32 cellular contexts compared by ENCODE assay signal in the genomic region with DNA sequence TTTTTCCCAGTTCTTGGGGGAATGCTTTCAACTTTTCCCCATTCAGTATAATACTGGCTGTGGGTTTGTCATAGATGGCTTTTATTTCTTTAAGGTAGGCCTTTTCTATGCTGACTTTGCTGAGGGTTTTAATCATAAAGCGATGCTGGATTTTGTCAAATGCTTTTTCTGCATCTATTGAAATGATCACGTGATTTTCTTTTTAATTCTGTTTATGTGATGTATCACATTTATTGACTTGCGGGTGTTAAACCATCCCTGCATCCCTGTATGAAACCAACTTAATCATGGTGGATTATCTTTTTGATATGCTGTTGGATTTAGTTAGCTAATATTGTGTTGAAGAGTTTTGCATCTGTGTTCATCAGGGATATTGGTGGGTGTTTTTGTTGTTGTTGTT.
"Had no signal": no experiment of that assay in that cellular context is flagged by ENCODE, and none has a peak within 500 bp of the region (broad histone marks: within the 10 kb centered on the region; RNA-seq: fewer than 3 reads in every experiment).

No MANE protein-coding gene starts in this region.

- DNase-seq: activated effector memory CD4-positive, alpha-beta T cell treated with anti-CD3 and anti-CD28 coated beads, Interleukin-2, amount 50 U/mL, for 16 hours; activated effector memory CD4-positive, alpha-beta T cell treated with Interleukin-2 at 50 U/mL for 16 hours; activated gamma-delta T cell; activated gamma-delta T cell treated with Interleukin-2 at 50 U/mL for 16 hours; activated naive CD4-positive, alpha-beta T cell; activated naive CD4-positive, alpha-beta T cell treated with anti-CD3 and anti-CD28 coated beads for 36 hours; activated naive CD4-positive, alpha-beta T cell treated with anti-CD3 and anti-CD28 coated beads, Interleukin-2, amount 10 ng/mL, durations not matched to agents 7 days and 5 days; activated naive CD4-positive, alpha-beta T cell treated with anti-CD3 and anti-CD28 coated beads, Interleukin-2, amount 50 U/mL, for 16 hours; activated naive CD4-positive, alpha-beta T cell treated with Interleukin-2 at 50 U/mL for 16 hours; activated naive CD8-positive, alpha-beta T cell treated with anti-CD3 and anti-CD28 coated beads for 36 hours; activated naive CD8-positive, alpha-beta T cell treated with anti-CD3 and anti-CD28 coated beads, Interleukin-2, amount 10 ng/mL, durations not matched to agents 7 days and 5 days; activated naive CD8-positive, alpha-beta T cell treated with anti-CD3 and anti-CD28 coated beads, Interleukin-2, amount 50 U/mL, for 24 hours; activated T-cell treated with anti-CD3 and anti-CD28 coated beads, Interleukin-2, amount 50 U/mL, for 24 hours; activated T-cell treated with anti-CD3 and anti-CD28 coated beads, Interleukin-2, amount 50 U/mL, for 4 hours; activated T-cell treated with anti-CD3 and anti-CD28 coated beads, Interleukin-2, amount 50 U/mL, for 48 hours; activated T-cell treated with anti-CD3 and anti-CD28 coated beads, Interleukin-2, amount 50 U/mL, for 72 hours; adrenal gland; amniotic stem cell; amygdala; anterior cingulate cortex; aorta; body of pancreas; brain microvascular endothelial cell; caudate nucleus; central memory CD4-positive, alpha-beta T cell; cerebellar nuclear complex had no signal

- H3K27me3 ChIP-seq: adrenal gland, ascending aorta, body of pancreas, brain microvascular endothelial cell, breast epithelium, cardiac muscle cell had no signal

- H3K4me3 ChIP-seq: adrenal gland, ascending aorta, body of pancreas, breast epithelium, cardiac muscle cell had no signal

- H3K27ac ChIP-seq: adrenal gland, ascending aorta, body of pancreas, brain microvascular endothelial cell, breast epithelium, cardiac muscle cell had no signal

- FAIRE-seq: bronchial epithelial cell had no signal

- ATAC-seq: activated naive CD4-positive, alpha-beta T cell treated with anti-CD3 and anti-CD28 coated beads, Interleukin-2, amount 50 U/mL, for 72 hours; activated naive CD8-positive, alpha-beta T cell treated with anti-CD3 and anti-CD28 coated beads, Interleukin-2, amount 50 U/mL, for 24 hours; activated T-cell treated with anti-CD3 and anti-CD28 coated beads, Interleukin-2, amount 50 U/mL, for 4 hours; activated T-cell treated with anti-CD3 and anti-CD28 coated beads, Interleukin-2, amount 50 U/mL, for 72 hours; activated T-helper 17 cell treated with anti-CD3 and anti-CD28 coated beads, Interleukin-2, amount 50 U/mL, for 72 hours; body of pancreas had no signal

- H3K36me3 ChIP-seq: adrenal gland, ascending aorta, brain microvascular endothelial cell, breast epithelium, cardiac muscle cell had no signal

- H3K4me1 ChIP-seq: adrenal gland, ascending aorta, body of pancreas, breast epithelium had no signal
